In the genomic region with DNA sequence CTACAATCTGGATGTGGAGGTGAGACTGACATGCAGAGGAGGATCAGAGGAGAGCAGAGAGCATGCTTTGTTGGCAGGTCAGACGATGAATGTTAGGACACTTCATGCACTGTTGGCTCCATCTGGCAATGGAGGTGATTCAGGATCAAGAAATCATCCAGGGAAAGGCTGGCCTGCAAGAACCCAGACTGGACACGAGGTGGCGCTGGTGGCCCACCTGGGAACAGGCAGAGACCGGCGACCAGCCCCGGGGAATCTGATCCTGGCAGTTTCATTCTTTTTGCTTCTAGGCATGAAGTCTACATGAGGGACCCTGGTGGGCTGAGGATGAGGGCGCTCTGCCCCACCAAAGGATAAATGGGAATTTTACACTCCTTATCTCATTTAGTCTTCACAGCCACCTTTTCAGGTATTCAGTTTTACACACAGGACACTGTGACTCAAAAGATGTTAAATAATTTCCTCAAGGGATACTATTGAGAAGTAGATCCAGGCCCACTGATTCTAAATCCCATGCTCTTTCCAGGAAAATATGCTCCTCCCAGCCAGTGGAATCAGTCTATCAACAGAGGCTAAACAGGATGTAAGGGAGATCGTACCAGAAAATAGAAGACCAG, we compare ENCODE assay signal across 8 cellular contexts. TPM values are rescaled to one million over a fixed set of nuclear protein-coding genes. Genes with fewer than 3 reads are reported as not detected.
A peak's percentile ranks its signal among the peaks of the same experiment; 100 is the strongest.
DNase-seq lines count a peak whose midpoint lies in the region; ATAC-seq, FAIRE-seq and TF ChIP-seq lines count a peak whose summit lies in the region.

No MANE protein-coding gene starts in this region.

- no peak for TF ChIP-seq POLR2A in A549 (IDR thresholded peaks at IDR 0.05; ENCODE audit: low read length)

- peak; percentile 67 to 94 for ATAC-seq in A549
- ATAC-seq in GM21367 (IDR thresholded peaks at IDR 0.05; ENCODE audit: unreplicated experiment): no peak

- TF ChIP-seq EP300 in A549 (IDR thresholded peaks at IDR 0.05): no peak

- CTCF ChIA-PET in A549 (lab: Yijun Ruan, JAX): interaction anchor here (0.9 to 3.8 kb wide), 5 partner anchors 12 to 164 kb away, joined by 3 to 23 read pairs (median 12); no protein-coding TSS in a partner anchor

- WGBS in A549 (ENCODE audit: missing lambda C conversion rate): 14% methylated on average over 6 of the region's 8 CpGs

- DNase-seq in A549 (ENCODE audit: low read depth in 1 of 2, low spot score in 1 of 2) (peak; percentile 64 to 77), GM19238 (ENCODE audit: insufficient read length, low spot score) (peak; percentile 64), NCI-H345 treated with DMSO at 0.1 percent for 48 hours (lab: John Stamatoyannopoulos, UW; ENCODE audit: unreplicated experiment) (peak; percentile 68), caudate nucleus (lab: John Stamatoyannopoulos, UW) (peak in 56 of 61 donors; percentile 12 to 86 (median 55)), kidney epithelial cell (ENCODE audit: low read depth) (peak; percentile 55)
- peak; percentile 65 for DNase-seq in activated CD4-positive, CD25-positive, alpha-beta regulatory T cell treated with anti-CD3 and anti-CD28 coated beads, Interleukin-2, amount 50 U/mL, for 72 hours
- peak; percentile 56 to 57 for DNase-seq in stimulated activated CD4-positive, alpha-beta T cell treated with anti-CD3 and anti-CD28 coated beads, Interleukin-1b, Interleukin-23, amount 100 ng/mL, for 4 hours (ENCODE audit: low read depth in 2 of 2)

- POLR2A ChIA-PET in A549 (lab: Yijun Ruan, JAX): no interaction called here

- TF ChIP-seq RAD21 in A549 (conservative IDR thresholded peaks at IDR 0.05 in 1 of 2, IDR thresholded peaks at IDR 0.05 in 1 of 2): peak; percentile 90 to 91

- H3K27ac ChIP-seq in A549 (peak overlapping the region; percentile 34 to 48; a peak in 2 of 6 replicates), caudate nucleus (ENCODE audit: low read depth, low read length) (no peak overlapping the region)

- H3K4me3 ChIP-seq in A549 (no peak overlapping the region), kidney epithelial cell (ENCODE audit: low read depth, low read length) (no peak overlapping the region)

- H3K9me3 ChIP-seq in A549: no peaks in the 10 kb centered on the region

- FAIRE-seq in A549 (lab: Jason Lieb, UNC): no peak

- no peaks in the 10 kb centered on the region for H3K36me3 ChIP-seq in kidney epithelial cell (ENCODE audit: control insufficient read depth, insufficient read depth, low read length)

- H3K4me1 ChIP-seq in A549: peaks cover 3% of the 10 kb centered on the region; the same call in 1 of the 3 replicates

- peaks cover 2% of the 10 kb centered on the region for H3K27me3 ChIP-seq in kidney epithelial cell (ENCODE audit: control insufficient read depth, insufficient read depth, low read length)

- H3K4me2 ChIP-seq in A549: peak overlapping the region; percentile 60

- TF ChIP-seq CTCF in A549 (IDR thresholded peaks at IDR 0.05) (peak; percentile 84), kidney epithelial cell (IDR thresholded peaks at IDR 0.05; ENCODE audit: insufficient read depth, low read length, poor library complexity, severe bottlenecking) (peak; percentile 98)

TF ChIP-seq in A549, 52 proteins besides CTCF, POLR2A, EP300 and RAD21:
- TF ChIP-seq FOSB (CRISPR knock-in tag; IDR thresholded peaks at IDR 0.05) (no peak), SREBF2 (IDR thresholded peaks at IDR 0.05) (no peak), HOXB5 (CRISPR knock-in tag; IDR thresholded peaks at IDR 0.05) (no peak), SMC3 (IDR thresholded peaks at IDR 0.05) (peak; percentile 85)

RNA-seq across cellular contexts. Expression of a gene that starts 26.2 kb away (rescaled TPM):
- polyA plus RNA-seq in A549 (2011; rRNA removed) (26.7 and 30.2 TPM in 2 replicates), A549 (2017; fragmentation: RNase III; extraction: RNeasy Plus Mini Kit Qiagen cat#74134 plus additional on column Dnase treatment) (11.6 to 17.4 TPM (median 11.6 TPM) in 3 replicates)
- 24.1 and 24.9 TPM in 2 replicates for polyA plus RNA-seq in A549 (2012; cell fraction: cytosol; rRNA removed)
- polyA plus RNA-seq in A549 (2012; cell fraction: nucleus; rRNA removed): 36.9 and 37.8 TPM in 2 replicates
- polyA minus RNA-seq in A549 (2011; rRNA and poly(A)+ RNA removed): 41.4 and 54.1 TPM in 2 replicates
- total RNA-seq in kidney epithelial cell: 24.3 and 38.1 TPM in 2 replicates
